Comparison of ENCODE assay signal across 18 cellular contexts in genomic region chr2:143691136-143691535, GRCh38.
"Had no signal": no experiment of that assay in that cellular context is flagged by ENCODE, and none has a peak within 500 bp of the region (broad histone marks: within the 10 kb centered on the region; RNA-seq: fewer than 3 reads in every experiment).

No MANE protein-coding gene starts in this region.

- DNase-seq: activated CD4-positive, alpha-beta T cell treated with anti-CD3 and anti-CD28 coated beads, Interleukin-2, amount 50 U/mL, for 1 hour; activated CD4-positive, CD25-positive, alpha-beta regulatory T cell treated with anti-CD3 and anti-CD28 coated beads, Interleukin-2, amount 50 U/mL, for 72 hours; activated gamma-delta T cell; activated T-cell treated with anti-CD3 and anti-CD28 coated beads, Interleukin-2, amount 50 U/mL, for 48 hours; effector memory CD4-positive, alpha-beta T cell; heart right ventricle; kidney glomerular epithelial cell; left ventricle myocardium superior; pancreas; stimulated activated CD4-positive, alpha-beta T cell treated with anti-CD3 and anti-CD28 coated beads, Interleukin-4, amount 100 ng/mL, for 1 hour; testis; upper lobe of left lung had no signal

- H3K4me3 ChIP-seq: esophagus muscularis mucosa, heart right ventricle, pancreas, smooth muscle cell, testis, upper lobe of left lung had no signal

- H3K4me1 ChIP-seq: esophagus muscularis mucosa, heart right ventricle, pancreas, testis, upper lobe of left lung had no signal

- H3K9me3 Mint-ChIP-seq: activated naive CD4-positive, alpha-beta T cell treated with anti-CD3 and anti-CD28 coated beads, Interleukin-2, amount 50 U/mL, for 24 hours; dendritic cell treated with granulocyte-macrophage colony-stimulating factor and Interleukin-4, amounts not matched to agents 40 ng/mL and 50 ng/mL, for 4 days had no signal

- ATAC-seq: heart right ventricle, left ventricle myocardium superior, pancreas, sciatic nerve had no signal

- H3K27ac Mint-ChIP-seq: activated naive CD4-positive, alpha-beta T cell treated with anti-CD3 and anti-CD28 coated beads, Interleukin-2, amount 50 U/mL, for 24 hours; dendritic cell treated with granulocyte-macrophage colony-stimulating factor and Interleukin-4, amounts not matched to agents 40 ng/mL and 50 ng/mL, for 4 days had no signal

- H3K9me3 ChIP-seq: esophagus muscularis mucosa, heart right ventricle, pancreas, testis, upper lobe of left lung had no signal

- H3K4me3 Mint-ChIP-seq: activated naive CD4-positive, alpha-beta T cell treated with anti-CD3 and anti-CD28 coated beads, Interleukin-2, amount 50 U/mL, for 24 hours; dendritic cell treated with granulocyte-macrophage colony-stimulating factor and Interleukin-4, amounts not matched to agents 40 ng/mL and 50 ng/mL, for 4 days had no signal

- H3K27ac ChIP-seq: esophagus muscularis mucosa, heart right ventricle, pancreas, testis, upper lobe of left lung had no signal

- H3K36me3 ChIP-seq: esophagus muscularis mucosa, heart right ventricle, pancreas, upper lobe of left lung had no signal

- H3K27me3 ChIP-seq: esophagus muscularis mucosa, heart right ventricle, pancreas, testis, upper lobe of left lung had no signal

- FAIRE-seq: endothelial cell of umbilical vein, pancreas had no signal

- H3K27me3 Mint-ChIP-seq: activated naive CD4-positive, alpha-beta T cell treated with anti-CD3 and anti-CD28 coated beads, Interleukin-2, amount 50 U/mL, for 24 hours; dendritic cell treated with granulocyte-macrophage colony-stimulating factor and Interleukin-4, amounts not matched to agents 40 ng/mL and 50 ng/mL, for 4 days had no signal
